20 cellular contexts compared by ENCODE assay signal in genomic region chr6:25454141-25454540, GRCh38.
"Had no signal": no experiment of that assay in that cellular context is flagged by ENCODE, and none has a peak within 500 bp of the region (broad histone marks: within the 10 kb centered on the region; RNA-seq: fewer than 3 reads in every experiment).

No MANE protein-coding gene starts in this region.

- H3K4me1 ChIP-seq: lower lobe of right lung, pancreas, upper lobe of left lung had no signal

- DNase-seq: activated CD4-positive, alpha-beta memory T cell treated with anti-CD3 and anti-CD28 coated beads, Interleukin-2, amount 10 ng/mL, durations not matched to agents 7 days and 5 days; activated CD4-positive, alpha-beta T cell treated with anti-CD3 and anti-CD28 coated beads for 48 hours; activated CD4-positive, CD25-positive, alpha-beta regulatory T cell; activated CD8-positive, alpha-beta memory T cell treated with anti-CD3 and anti-CD28 coated beads, Interleukin-2, amount 10 ng/mL, durations not matched to agents 7 days and 5 days; activated naive CD4-positive, alpha-beta T cell treated with Interleukin-2 at 50 U/mL for 16 hours; activated T-cell treated with anti-CD3 and anti-CD28 coated beads, Interleukin-2, amount 50 U/mL, for 24 hours; aorta; brain microvascular endothelial cell; erythroblast; left colon; lower lobe of right lung; natural killer cell; pancreas; stimulated activated CD4-positive, alpha-beta T cell treated with anti-CD3 and anti-CD28 coated beads, Interleukin-4, amount 100 ng/mL, for 4 hours; upper lobe of left lung had no signal

- H3K27ac ChIP-seq: brain microvascular endothelial cell, coronary artery, hepatocyte, lower lobe of right lung, pancreas, thoracic aorta, upper lobe of left lung had no signal

- ATAC-seq: activated CD8-positive, alpha-beta memory T cell treated with anti-CD3 and anti-CD28 coated beads, Interleukin-2, amount 10 ng/mL, durations not matched to agents 7 days and 5 days; left colon; lower lobe of right lung; natural killer cell; pancreas; sciatic nerve; stimulated activated memory B cell treated with anti-CD40 and anti-IgM and Interleukin-4, amounts not matched to agents 10 μg/mL and 1 μg/mL and 100 μg/mL, for 72 hours had no signal

- H3K4me3 ChIP-seq: coronary artery, hepatocyte, lower lobe of right lung, pancreas, thoracic aorta, upper lobe of left lung had no signal

- H3K9me3 ChIP-seq: lower lobe of right lung, pancreas, thoracic aorta, upper lobe of left lung had no signal

- H3K36me3 ChIP-seq: brain microvascular endothelial cell, pancreas, upper lobe of left lung had no signal

- H3K27me3 ChIP-seq: brain microvascular endothelial cell, hepatocyte, pancreas, upper lobe of left lung had no signal
